In genomic region chr1:114472408-114472807, GRCh38 we compare ENCODE assay signal across 1 cellular context.
TF ChIP-seq lines count a peak whose summit lies in the region.

No MANE protein-coding gene starts in this region.

TF ChIP-seq in GM23338, 12 proteins besides CTCF, POLR2A, EP300 and RAD21 (continued from another document):
- no peak for TF ChIP-seq ZNF462 (CRISPR knock-in tag; IDR thresholded peaks at IDR 0.05)
- TF ChIP-seq JUNB (IDR thresholded peaks at IDR 0.05; ENCODE audit: unreplicated experiment): no peak
- no peak for TF ChIP-seq CREB1 (CRISPR knock-in tag; IDR thresholded peaks at IDR 0.05; ENCODE audit: low read depth)
- TF ChIP-seq STAT1 (IDR thresholded peaks at IDR 0.05; ENCODE audit: unreplicated experiment): no peak
- TF ChIP-seq EZH2 (IDR thresholded peaks at IDR 0.05; ENCODE audit: low read depth, unreplicated experiment): no peak
- no peak for TF ChIP-seq ETS1 (IDR thresholded peaks at IDR 0.05)
- no peak for TF ChIP-seq EZH2phosphoT487 (IDR thresholded peaks at IDR 0.05; ENCODE audit: unreplicated experiment)
- TF ChIP-seq ZNF331 (CRISPR knock-in tag; IDR thresholded peaks at IDR 0.05; ENCODE audit: low read depth): no peak
- TF ChIP-seq NANOG (IDR thresholded peaks at IDR 0.05; ENCODE audit: borderline replicate concordance): no peak
